10 cellular contexts compared by ENCODE assay signal in the genomic region with DNA sequence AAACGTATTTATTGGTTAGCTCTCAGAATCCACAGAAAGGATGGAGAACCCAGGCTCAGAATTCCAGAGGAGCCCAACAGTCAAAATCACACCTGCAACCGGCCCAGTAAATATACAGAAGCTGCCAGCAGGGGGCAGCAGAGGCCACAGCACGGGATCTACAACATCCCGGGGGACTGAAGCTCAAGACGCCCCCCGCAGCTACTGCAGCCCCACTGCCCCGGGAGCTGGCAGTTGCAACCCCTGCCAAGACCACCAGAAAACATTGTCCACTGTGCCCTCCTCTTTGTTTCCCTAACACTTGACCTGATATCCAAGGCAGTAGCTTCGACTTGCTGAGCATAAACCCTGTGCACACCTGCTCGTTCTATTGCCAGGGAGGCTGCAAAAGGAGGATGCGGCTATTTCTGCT. TPM values are rescaled to one million over a fixed set of nuclear protein-coding genes. Genes with fewer than 3 reads are reported as not detected.
DNase-seq lines count a peak whose midpoint lies in the region; ATAC-seq and TF ChIP-seq lines count a peak whose summit lies in the region.
"Not testable (repeated sequence)": the region's sequence is repeated elsewhere in the genome, so short reads cannot be mapped to it uniquely, and the experiment has no call there.
"Had no signal": no experiment of that assay in that cellular context is flagged by ENCODE, and none has a peak within 500 bp of the region (broad histone marks: within the 10 kb centered on the region; RNA-seq: fewer than 3 reads in every experiment).

No MANE protein-coding gene starts in this region.

- H3K4me3 ChIP-seq in BLaER1 treated with 17β-estradiol and CSF1 and Interleukin-3, amounts not matched to agents 10 nM and 100 nM; GM23338; WI38 (ENCODE audit: low read depth, low read length); foreskin fibroblast (ENCODE audit: low read depth in 1 of 2, low read length in 2 of 2): not testable (repeated sequence)

- not testable (repeated sequence) for H3K9me3 ChIP-seq in BLaER1 treated with 17β-estradiol and CSF1 and Interleukin-3, amounts not matched to agents 10 nM and 100 nM (replicated peaks in 1 of 11)

- H3K36me3 ChIP-seq in BLaER1 treated with 17β-estradiol and CSF1 and Interleukin-3, amounts not matched to agents 10 nM and 100 nM; GM23338 (ENCODE audit: insufficient read depth): not testable (repeated sequence)

- H3K27ac Mint-ChIP-seq in GM23338; activated naive CD4-positive, alpha-beta T cell treated with anti-CD3 and anti-CD28 coated beads, Interleukin-2, amount 50 U/mL, for 72 hours; neural crest cell (ENCODE audit: unreplicated experiment): not testable (repeated sequence)

- peaks cover 17% of the 10 kb centered on the region for H3K4me1 Mint-ChIP-seq in GM23338
- not testable (repeated sequence) for H3K4me1 Mint-ChIP-seq in neural crest cell

- H3K9me3 Mint-ChIP-seq in GM23338; activated naive CD4-positive, alpha-beta T cell treated with anti-CD3 and anti-CD28 coated beads, Interleukin-2, amount 50 U/mL, for 72 hours; neural crest cell: not testable (repeated sequence)

- ATAC-seq in GM23338, result peak; percentile 94
- ATAC-seq in activated naive CD4-positive, alpha-beta T cell treated with anti-CD3 and anti-CD28 coated beads, Interleukin-2, amount 50 U/mL, for 72 hours, result peak; percentile 78 to 81

- peak overlapping the region; percentile 92 for H2AFZ ChIP-seq in GM23338

- H3K27me3 ChIP-seq in BLaER1 treated with 17β-estradiol and CSF1 and Interleukin-3, amounts not matched to agents 10 nM and 100 nM; GM23338 (ENCODE audit: insufficient read depth): not testable (repeated sequence)

- DNase-seq in GM23338 (ENCODE audit: low spot score) (peak; percentile 68), NCI-H2227 treated with DMSO at 0.1 percent for 48 hours (lab: John Stamatoyannopoulos, UW) (peak; percentile 72), foreskin fibroblast (peak in 1 of 2 donors; percentile 17), neural crest cell (ENCODE audit: low read depth, low spot score) (peak; percentile 63)
- peak in 1 of 2 donors; percentile 68 for DNase-seq in activated naive CD4-positive, alpha-beta T cell treated with anti-CD3 and anti-CD28 coated beads, Interleukin-2, amount 50 U/mL, for 72 hours (ENCODE audit: low spot score in 2 of 2)
- DNase-seq in stimulated activated CD8-positive, alpha-beta memory T cell treated with anti-CD3 and anti-CD28 coated beads, Interleukin-2, amount 100 ng/mL, for 1 hour (ENCODE audit: low read depth in 2 of 2), result peak; percentile 42 to 53

- H3F3A ChIP-seq in GM23338 (replicated peaks; ENCODE audit: low read depth), result not testable (repeated sequence)

- not testable (repeated sequence) for H3K4me3 Mint-ChIP-seq in GM23338, neural crest cell

- not testable (repeated sequence) for H3K9ac ChIP-seq in BLaER1 treated with 17β-estradiol and CSF1 and Interleukin-3, amounts not matched to agents 10 nM and 100 nM

- not testable (repeated sequence) for H3K9me2 ChIP-seq in GM23338 (ENCODE audit: insufficient read depth)

- H3K4me2 ChIP-seq in BLaER1 treated with 17β-estradiol and CSF1 and Interleukin-3, amounts not matched to agents 10 nM and 100 nM, result peak overlapping the region in 7 of 11 experiments; percentile 12 to 57 (median 25); a peak in 9 of 22 replicates
- H3K4me2 ChIP-seq in GM23338, result not testable (repeated sequence)

- not testable (repeated sequence) for H3K27me3 Mint-ChIP-seq in GM23338 (ENCODE audit: insufficient read depth, low read depth, poor library complexity)
- H3K27me3 Mint-ChIP-seq in neural crest cell (ENCODE audit: low read depth), result peaks cover 30% of the 10 kb centered on the region

- TF ChIP-seq CTCF in GM23338 (conservative IDR thresholded peaks at IDR 0.05; ENCODE audit: low read depth in 2 of 2) (peak; percentile 67), WI38 (IDR thresholded peaks at IDR 0.05; ENCODE audit: low read depth, low read length) (peak; percentile 31), foreskin fibroblast (IDR thresholded peaks at IDR 0.05; ENCODE audit: low read depth, low read length) (peak; percentile 46), neural crest cell (conservative IDR thresholded peaks at IDR 0.05) (peak; percentile 79)

- H3K79me2 ChIP-seq in GM23338 (replicated peaks; ENCODE audit: insufficient read depth), result not testable (repeated sequence)

- H3K36me3 Mint-ChIP-seq in GM23338 (ENCODE audit: low read depth); activated naive CD4-positive, alpha-beta T cell treated with anti-CD3 and anti-CD28 coated beads, Interleukin-2, amount 50 U/mL, for 72 hours; neural crest cell (ENCODE audit: low read depth): not testable (repeated sequence)

- H3K27ac ChIP-seq in BLaER1 treated with 17β-estradiol and CSF1 and Interleukin-3, amounts not matched to agents 10 nM and 100 nM, result not testable (repeated sequence)
- peak overlapping the region; percentile 55; the same call in 1 of the 2 replicates for H3K27ac ChIP-seq in GM23338 (ENCODE audit: low read depth)

- peaks cover 0 to 16% (median 3%) of the 10 kb centered on the region in 10 experiments; a peak in 6 of 20 replicates for H3K4me1 ChIP-seq in BLaER1 treated with 17β-estradiol and CSF1 and Interleukin-3, amounts not matched to agents 10 nM and 100 nM
- H3K4me1 ChIP-seq in GM23338 (ENCODE audit: insufficient read depth), result not testable (repeated sequence)

- H4K20me1 ChIP-seq in BLaER1 treated with 17β-estradiol and CSF1 and Interleukin-3, amounts not matched to agents 10 nM and 100 nM; GM23338 (replicated peaks; ENCODE audit: insufficient read depth): not testable (repeated sequence)

RNA-seq across cellular contexts. Expression of a gene that starts 4.0 kb away (rescaled TPM):
- total RNA-seq in GM23338 (2014; rRNA removed; shearing (Covaris generic)), result 0.17 TPM in 1 of 2 replicates, not detected in the other
- 1.3 TPM in 1 of 2 replicates, not detected in the other for polyA plus RNA-seq in GM23338 (2016; fragmentation: Nextera tagmentation; extraction: Ambion mirVana)
- under 1 TPM in 1 of 2 donors, not detected in 1; 0.43 TPM for total RNA-seq in activated naive CD4-positive, alpha-beta T cell treated with anti-CD3 and anti-CD28 coated beads, Interleukin-2, amount 50 U/mL, for 72 hours
- 0.52 TPM in 1 of 2 replicates, not detected in the other for total RNA-seq in neural crest cell
- total RNA-seq: T-helper 1 cell treated with Interleukin-12 subunit alpha and Interleukin-12 subunit beta and Interleukin-4 antibody, amounts not matched to agents 30 ng/mL and 1 ng/mL, for 36 hours had no signal

RNA-seq across cellular contexts. Expression of a gene that starts 35.6 kb away (rescaled TPM):
- total RNA-seq in GM23338 (2014; rRNA removed; shearing (Covaris generic)), result 14.5 and 19.4 TPM in 2 replicates
- 9.8 and 11.8 TPM in 2 replicates for polyA plus RNA-seq in GM23338 (2016; fragmentation: Nextera tagmentation; extraction: Ambion mirVana)
- total RNA-seq in activated naive CD4-positive, alpha-beta T cell treated with anti-CD3 and anti-CD28 coated beads, Interleukin-2, amount 50 U/mL, for 72 hours, result 10 to 100 TPM; 52.2 to 67.1 TPM
- total RNA-seq in neural crest cell, result 122 and 133 TPM in 2 replicates

RNA-seq across cellular contexts. Expression of a gene that starts 50.4 kb away (rescaled TPM):
- 0.23 and 0.56 TPM in 2 replicates for total RNA-seq in GM23338 (2014; rRNA removed; shearing (Covaris generic))
- polyA plus RNA-seq in GM23338 (2016; fragmentation: Nextera tagmentation; extraction: Ambion mirVana), result 3.1 and 3.8 TPM in 2 replicates
- under 1 TPM; 0.68 to 0.89 TPM for total RNA-seq in activated naive CD4-positive, alpha-beta T cell treated with anti-CD3 and anti-CD28 coated beads, Interleukin-2, amount 50 U/mL, for 72 hours
- 0.28 and 0.45 TPM in 2 replicates for total RNA-seq in neural crest cell
- total RNA-seq: Daoy had no signal
